In the genomic region with DNA sequence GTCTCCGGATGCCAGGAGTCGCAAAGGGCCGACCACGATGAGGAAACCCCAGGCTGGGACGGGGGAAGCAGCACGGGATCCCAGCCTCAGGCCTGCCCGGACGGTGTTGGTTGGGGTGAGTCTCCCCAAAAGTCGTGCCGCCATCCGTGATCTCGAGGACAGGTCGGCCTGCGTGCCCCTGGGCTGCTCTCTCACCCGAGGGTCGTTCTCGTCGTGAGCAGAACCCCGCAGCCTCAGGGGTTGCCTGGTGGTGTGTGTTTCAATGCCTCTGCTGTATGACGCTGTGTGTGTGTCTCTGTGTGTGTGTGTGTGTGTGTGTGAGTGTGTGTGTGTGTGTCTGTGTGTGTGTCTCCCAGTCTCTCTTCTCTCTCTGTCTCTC, we compare ENCODE assay signal across 8 cellular contexts.
DNase-seq lines count a peak whose midpoint lies in the region; ATAC-seq and TF ChIP-seq lines count a peak whose summit lies in the region.
"Not testable (repeated sequence)": the region's sequence is repeated elsewhere in the genome, so short reads cannot be mapped to it uniquely, and the experiment has no call there.

No MANE protein-coding gene starts in this region.

- not testable (repeated sequence) for TF ChIP-seq CTCF in OCI-LY1 (IDR thresholded peaks at IDR 0.05; ENCODE audit: low read length); dorsolateral prefrontal cortex (IDR thresholded peaks at IDR 0.05 in 54 of 56, conservative IDR thresholded peaks at IDR 0.05 in 2 of 56; ENCODE audit: low read depth in 1 of 56, partially characterized antibody in 56 of 56); left ventricle myocardium inferior (IDR thresholded peaks at IDR 0.05; ENCODE audit: borderline replicate concordance)

- H3K4me3 ChIP-seq in OCI-LY1 (ENCODE audit: low read depth, low read length, poor library complexity, severe bottlenecking) (peak overlapping the region; percentile 27), dorsolateral prefrontal cortex (peak overlapping the region in 54 of 59 donors; percentile 15 to 67 (median 50)), left ventricle myocardium inferior (peak overlapping the region; percentile 62)
- not testable (repeated sequence) for H3K4me3 ChIP-seq in aorta (ENCODE audit: low read length in 2 of 2)

- H3K4me2 ChIP-seq in OCI-LY1 (ENCODE audit: low read length): not testable (repeated sequence)

- not testable (repeated sequence) for H3K4me1 ChIP-seq in OCI-LY1 (ENCODE audit: insufficient read depth, low read length, severe bottlenecking); left ventricle myocardium inferior; aorta (ENCODE audit: control insufficient read depth in 1 of 2, insufficient read depth in 2 of 2, low read length in 2 of 2)

- POLR2A ChIA-PET in activated CD8-positive, alpha-beta T cell treated with anti-CD3 and anti-CD28 coated beads, Interleukin-2, amount 10 ng/mL, durations not matched to agents 7 days and 5 days (lab: Charles Lee); activated naive CD8-positive, alpha-beta T cell treated with anti-CD3 and anti-CD28 coated beads, Interleukin-2, amount 10 ng/mL, durations not matched to agents 7 days and 5 days (lab: Charles Lee): not testable (repeated sequence)

- not testable (repeated sequence) for H2AFZ ChIP-seq in OCI-LY1 (ENCODE audit: low read length)

- not testable (repeated sequence) for H4K20me1 ChIP-seq in OCI-LY1 (ENCODE audit: insufficient read depth, low read length)

- not testable (repeated sequence) for H3K79me2 ChIP-seq in OCI-LY1 (ENCODE audit: insufficient read depth, low read length)

- WGBS in aorta, 2 donors: 35% methylated on average over 7 of the region's 20 CpGs; no CpG with 5 or more reads in 1 of the 2 donors

- H3K27me3 Mint-ChIP-seq in activated CD8-positive, alpha-beta T cell treated with anti-CD3 and anti-CD28 coated beads, Interleukin-2, amount 10 ng/mL, durations not matched to agents 7 days and 5 days (ENCODE audit: low read depth); activated naive CD8-positive, alpha-beta T cell treated with anti-CD3 and anti-CD28 coated beads, Interleukin-2, amount 10 ng/mL, durations not matched to agents 7 days and 5 days; natural killer cell treated with Interleukin-12 subunit alpha and Interleukin-12 subunit beta and Interleukin-15 and Interleukin-18, amount 100 ng/mL, for 72 hours: not testable (repeated sequence)

- CTCF ChIA-PET in activated CD8-positive, alpha-beta T cell treated with anti-CD3 and anti-CD28 coated beads, Interleukin-2, amount 10 ng/mL, durations not matched to agents 7 days and 5 days (lab: Charles Lee): not testable (repeated sequence)

- DNase-seq in activated CD8-positive, alpha-beta T cell treated with anti-CD3 and anti-CD28 coated beads, Interleukin-2, amount 10 ng/mL, durations not matched to agents 7 days and 5 days: peak; percentile 21
- not testable (repeated sequence) for DNase-seq in activated naive CD8-positive, alpha-beta T cell treated with anti-CD3 and anti-CD28 coated beads, Interleukin-2, amount 10 ng/mL, durations not matched to agents 7 days and 5 days; left ventricle myocardium inferior
- DNase-seq in dorsolateral prefrontal cortex: peak in 4 of 10 donors; percentile 19 to 40 (median 26)
- DNase-seq in natural killer cell treated with Interleukin-12 subunit alpha and Interleukin-12 subunit beta and Interleukin-15 and Interleukin-18, amount 100 ng/mL, for 72 hours (ENCODE audit: low spot score): peak; percentile 22
- DNase-seq in stimulated activated CD4-positive, alpha-beta T cell treated with anti-CD3 and anti-CD28 coated beads, Interleukin-4, amount 100 ng/mL, for 24 hours: peak; percentile 2
- DNase-seq in aorta: peak; percentile 12 to 36

- not testable (repeated sequence) for H3K9me2 ChIP-seq in OCI-LY1 (ENCODE audit: low read depth, low read length)

- ATAC-seq in activated CD8-positive, alpha-beta T cell treated with anti-CD3 and anti-CD28 coated beads, Interleukin-2, amount 10 ng/mL, durations not matched to agents 7 days and 5 days; activated naive CD8-positive, alpha-beta T cell treated with anti-CD3 and anti-CD28 coated beads, Interleukin-2, amount 10 ng/mL, durations not matched to agents 7 days and 5 days (ENCODE audit: low read depth); natural killer cell treated with Interleukin-12 subunit alpha and Interleukin-12 subunit beta and Interleukin-15 and Interleukin-18, amount 100 ng/mL, for 72 hours; aorta (ENCODE audit: low FRiP score): not testable (repeated sequence)

- not testable (repeated sequence) for H3K9ac ChIP-seq in OCI-LY1 (ENCODE audit: low read length)

- H3K36me3 Mint-ChIP-seq in activated CD8-positive, alpha-beta T cell treated with anti-CD3 and anti-CD28 coated beads, Interleukin-2, amount 10 ng/mL, durations not matched to agents 7 days and 5 days (ENCODE audit: low read depth); activated naive CD8-positive, alpha-beta T cell treated with anti-CD3 and anti-CD28 coated beads, Interleukin-2, amount 10 ng/mL, durations not matched to agents 7 days and 5 days; natural killer cell treated with Interleukin-12 subunit alpha and Interleukin-12 subunit beta and Interleukin-15 and Interleukin-18, amount 100 ng/mL, for 72 hours: not testable (repeated sequence)

- not testable (repeated sequence) for H3K4me3 Mint-ChIP-seq in activated CD8-positive, alpha-beta T cell treated with anti-CD3 and anti-CD28 coated beads, Interleukin-2, amount 10 ng/mL, durations not matched to agents 7 days and 5 days; natural killer cell treated with Interleukin-12 subunit alpha and Interleukin-12 subunit beta and Interleukin-15 and Interleukin-18, amount 100 ng/mL, for 72 hours
- peak overlapping the region; percentile 16 for H3K4me3 Mint-ChIP-seq in activated naive CD8-positive, alpha-beta T cell treated with anti-CD3 and anti-CD28 coated beads, Interleukin-2, amount 10 ng/mL, durations not matched to agents 7 days and 5 days

- not testable (repeated sequence) for H3K9me3 Mint-ChIP-seq in activated CD8-positive, alpha-beta T cell treated with anti-CD3 and anti-CD28 coated beads, Interleukin-2, amount 10 ng/mL, durations not matched to agents 7 days and 5 days (ENCODE audit: insufficient read depth); activated naive CD8-positive, alpha-beta T cell treated with anti-CD3 and anti-CD28 coated beads, Interleukin-2, amount 10 ng/mL, durations not matched to agents 7 days and 5 days; natural killer cell treated with Interleukin-12 subunit alpha and Interleukin-12 subunit beta and Interleukin-15 and Interleukin-18, amount 100 ng/mL, for 72 hours

- not testable (repeated sequence) for H3F3A ChIP-seq in OCI-LY1 (ENCODE audit: insufficient read depth, low read length)

- H3K27ac ChIP-seq in OCI-LY1 (ENCODE audit: low read depth, low read length, poor library complexity, severe bottlenecking); aorta (ENCODE audit: low read depth in 1 of 2, low read length in 2 of 2): not testable (repeated sequence)
- H3K27ac ChIP-seq in dorsolateral prefrontal cortex (peak overlapping the region in 9 of 59 donors; percentile 15 to 69 (median 64)), left ventricle myocardium inferior (replicated peaks) (peak overlapping the region; percentile 66)

- not testable (repeated sequence) for H3K9me3 ChIP-seq in OCI-LY1 (ENCODE audit: low read length); left ventricle myocardium inferior (replicated peaks); aorta (ENCODE audit: control insufficient read depth, low read length)

- H3K27me3 ChIP-seq in OCI-LY1 (ENCODE audit: insufficient read depth, low read length); dorsolateral prefrontal cortex; left ventricle myocardium inferior (ENCODE audit: low read depth); aorta (ENCODE audit: control insufficient read depth in 1 of 2, insufficient read depth in 2 of 2, low read length in 1 of 2): not testable (repeated sequence)

- not testable (repeated sequence) for H3K27ac Mint-ChIP-seq in activated CD8-positive, alpha-beta T cell treated with anti-CD3 and anti-CD28 coated beads, Interleukin-2, amount 10 ng/mL, durations not matched to agents 7 days and 5 days; activated naive CD8-positive, alpha-beta T cell treated with anti-CD3 and anti-CD28 coated beads, Interleukin-2, amount 10 ng/mL, durations not matched to agents 7 days and 5 days; natural killer cell treated with Interleukin-12 subunit alpha and Interleukin-12 subunit beta and Interleukin-15 and Interleukin-18, amount 100 ng/mL, for 72 hours

- H3K4me1 Mint-ChIP-seq in activated CD8-positive, alpha-beta T cell treated with anti-CD3 and anti-CD28 coated beads, Interleukin-2, amount 10 ng/mL, durations not matched to agents 7 days and 5 days (ENCODE audit: low read depth); activated naive CD8-positive, alpha-beta T cell treated with anti-CD3 and anti-CD28 coated beads, Interleukin-2, amount 10 ng/mL, durations not matched to agents 7 days and 5 days; natural killer cell treated with Interleukin-12 subunit alpha and Interleukin-12 subunit beta and Interleukin-15 and Interleukin-18, amount 100 ng/mL, for 72 hours (ENCODE audit: low read depth in 2 of 2): not testable (repeated sequence)

- not testable (repeated sequence) for H3K36me3 ChIP-seq in OCI-LY1 (ENCODE audit: insufficient read depth, low read length); left ventricle myocardium inferior; aorta (ENCODE audit: control insufficient read depth in 1 of 2, insufficient read depth in 2 of 2, low read length in 1 of 2)

- intact Hi-C loops in dorsolateral prefrontal cortex (cut with DNase I); left ventricle myocardium inferior (cut with micrococcal nuclease); aorta (cut with DNase I): not testable (repeated sequence)
